ENCODE assay signal across 15 cellular contexts in the genomic region with DNA sequence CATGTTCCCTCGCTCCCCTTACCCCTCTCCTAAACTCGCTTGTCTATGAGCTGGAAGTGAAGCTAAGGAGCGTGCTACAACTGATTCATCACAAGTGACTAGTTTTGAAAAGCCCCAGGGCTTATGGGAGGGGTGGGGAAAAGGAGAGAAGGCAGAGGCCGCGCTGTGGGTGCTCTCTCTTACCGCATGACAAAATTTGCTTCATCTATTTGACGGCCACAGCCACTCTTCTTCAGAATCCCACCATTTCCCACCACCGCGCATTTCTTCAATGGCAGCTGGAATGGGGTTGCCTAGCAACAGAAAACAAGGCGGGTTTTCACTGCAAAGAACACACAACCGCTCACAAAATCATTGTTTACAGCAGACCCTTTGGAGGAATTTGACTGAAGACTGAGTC.
DNase-seq lines count a peak whose midpoint lies in the region; ATAC-seq and TF ChIP-seq lines count a peak whose summit lies in the region.
"Had no signal": no experiment of that assay in that cellular context is flagged by ENCODE, and none has a peak within 500 bp of the region (broad histone marks: within the 10 kb centered on the region; RNA-seq: fewer than 3 reads in every experiment).

No MANE protein-coding gene starts in this region.

- H3K27me3 ChIP-seq in GM23248 (replicated peaks; ENCODE audit: insufficient read depth): peaks cover 18% of the 10 kb centered on the region

- CTCF ChIA-PET in OCI-LY7 (lab: Charles Lee; ENCODE audit: unreplicated experiment): no interaction called here

- no peak for ATAC-seq in HG03354 (IDR thresholded peaks at IDR 0.05; ENCODE audit: poor library complexity, severe bottlenecking, unreplicated experiment)
- no peak for ATAC-seq in HG03095 (IDR thresholded peaks at IDR 0.05; ENCODE audit: unreplicated experiment)

- peak; percentile 14 for DNase-seq in GM23248
- DNase-seq in SK-MEL-5 (ENCODE audit: low read depth, low spot score): peak; percentile 55
- DNase-seq in fibroblast of gingiva (ENCODE audit: low read depth): peak; percentile 10
- DNase-seq in midbrain (lab: John Stamatoyannopoulos, UW): peak; percentile 41
- no peak for DNase-seq in OCI-LY7 (ENCODE audit: low spot score)
- DNase-seq in germinal center (ENCODE audit: low spot score): no peak
- DNase-seq: activated B cell treated with CpG ODN at 0.5 μM for 24 hours; activated naive CD4-positive, alpha-beta T cell treated with anti-CD3 and anti-CD28 coated beads for 36 hours; cerebellar nuclear complex; DND-41; naive B cell; NCI-H2029 had no signal

- no peaks in the 10 kb centered on the region for H3K36me3 ChIP-seq in GM23248 (ENCODE audit: low read depth)
- H3K36me3 ChIP-seq in OCI-LY7 (ENCODE audit: insufficient read depth, low read length): no peaks in the 10 kb centered on the region
- H3K36me3 ChIP-seq: BLaER1 had no signal

- no peaks in the 10 kb centered on the region for H3F3A ChIP-seq in GM23248 (ENCODE audit: insufficient read depth)

- no TSS peak for BruUV-seq in OCI-LY7 (replicated peaks; lab: Mats Ljungman, UMichigan)

- H3K9me3 ChIP-seq in GM23248 (ENCODE audit: low read depth): no peaks in the 10 kb centered on the region
- H3K9me3 ChIP-seq in OCI-LY7 (ENCODE audit: low read length): no peaks in the 10 kb centered on the region
- H3K9me3 ChIP-seq: BLaER1 had no signal

- H3K4me2 ChIP-seq in GM23248 (ENCODE audit: unreplicated experiment): no peak overlapping the region
- H3K4me2 ChIP-seq in OCI-LY7 (ENCODE audit: low read length): no peak overlapping the region
- H3K4me2 ChIP-seq: BLaER1 had no signal

- intact Hi-C loops in OCI-LY7 (cut with micrococcal nuclease; ENCODE audit: unreplicated experiment): no loop called here

- H3K4me1 ChIP-seq in GM23248 (ENCODE audit: insufficient read depth) (no peaks in the 10 kb centered on the region), OCI-LY7 (ENCODE audit: insufficient read depth, low read length, poor library complexity, severe bottlenecking) (no peaks in the 10 kb centered on the region)

- H3K9me2 ChIP-seq in GM23248 (ENCODE audit: insufficient read depth): no peaks in the 10 kb centered on the region
- no peaks in the 10 kb centered on the region for H3K9me2 ChIP-seq in OCI-LY7 (ENCODE audit: insufficient read depth, low read length)

- H3K27ac ChIP-seq in GM23248 (no peak overlapping the region), OCI-LY7 (ENCODE audit: low read depth, low read length, poor library complexity, severe bottlenecking) (no peak overlapping the region)
- H3K27ac ChIP-seq: BLaER1 had no signal

- no peaks in the 10 kb centered on the region for H4K20me1 ChIP-seq in GM23248 (ENCODE audit: insufficient read depth)
- H4K20me1 ChIP-seq in OCI-LY7 (ENCODE audit: insufficient read depth, low read length): no peaks in the 10 kb centered on the region

- TF ChIP-seq CTCF in OCI-LY7 (conservative IDR thresholded peaks at IDR 0.05; ENCODE audit: low read length): no peak

- in situ Hi-C loops in GM23248 (cut with MboI): no loop called here
- in situ Hi-C loops in SK-MEL-5 (cut with HindIII; ENCODE audit: low pct_unique_long_range_greater_than_20kb, low sequenced_read_pairs): no loop called here

- H3K4me3 ChIP-seq in GM23248 (no peak overlapping the region), OCI-LY7 (ENCODE audit: low read depth, low read length, poor library complexity, severe bottlenecking) (no peak overlapping the region)
- H3K4me3 ChIP-seq: BLaER1 had no signal

- H3K79me2 ChIP-seq in GM23248 (ENCODE audit: insufficient read depth) (no peaks in the 10 kb centered on the region), OCI-LY7 (ENCODE audit: insufficient read depth, low read depth, low read length) (no peaks in the 10 kb centered on the region)

- no peak overlapping the region for H3K9ac ChIP-seq in GM23248
- H3K9ac ChIP-seq: BLaER1 had no signal

- POLR2A ChIA-PET in OCI-LY7 (lab: Charles Lee): interaction anchor here (1.0 to 1.1 kb wide), 2 partner anchors 11 to 18 kb away, joined by 3 to 4 read pairs; no protein-coding TSS in a partner anchor

- H2AFZ ChIP-seq in GM23248 (no peak overlapping the region), OCI-LY7 (ENCODE audit: low read length) (no peak overlapping the region)

- 47 to 54% methylated on average over 11 of the region's 11 CpGs for WGBS in GM23248 (ENCODE audit: low coverage in 1 of 2, low lambda C conversion rate in 2 of 2, missing lambda C conversion rate in 2 of 2), 2 experiments

Comparison
In these comparisons a context has a peak if more than half of its experiments do, and no peak if none do; other contexts are left out.
1. DNase-seq: peak in GM23248 (single experiment), SK-MEL-5 (single experiment), fibroblast of gingiva (single experiment) and midbrain (single experiment); none in OCI-LY7 (single experiment) and germinal center (single experiment).